ENCODE assay signal across 8 cellular contexts in genomic region chr3:188152660-188153497, GRCh38. TPM values are rescaled to one million over a fixed set of nuclear protein-coding genes. Genes with fewer than 3 reads are reported as not detected.
A peak's percentile ranks its signal among the peaks of the same experiment; 100 is the strongest.
DNase-seq lines count a peak whose midpoint lies in the region; ATAC-seq and TF ChIP-seq lines count a peak whose summit lies in the region.

No MANE protein-coding gene starts in this region.

- no peaks in the 10 kb centered on the region for H3K27me3 ChIP-seq in lower lobe of right lung (ENCODE audit: low read depth)
- no peaks in the 10 kb centered on the region for H3K27me3 ChIP-seq in transverse colon

- H3K9me3 ChIP-seq in lower lobe of right lung (no peaks in the 10 kb centered on the region), transverse colon (no peaks in the 10 kb centered on the region)

- H3K4me1 ChIP-seq in lower lobe of right lung (peaks cover 45% of the 10 kb centered on the region), transverse colon (peaks cover 30 to 50% (median 44%) of the 10 kb centered on the region in 4 donors)

- TF ChIP-seq CTCF in RWPE1 (conservative IDR thresholded peaks at IDR 0.05; ENCODE audit: low read depth) (no peak), lower lobe of right lung (IDR thresholded peaks at IDR 0.05) (no peak), transverse colon (IDR thresholded peaks at IDR 0.05) (no peak)

- TF ChIP-seq POLR2A in transverse colon (IDR thresholded peaks at IDR 0.05): peak; percentile 27

- 18 to 35% methylated on average over 12 to 27 of the region's 27 CpGs for WGBS in transverse colon (ENCODE audit: low coverage in 1 of 2), 2 donors

- H3K9me3 Mint-ChIP-seq in activated naive CD4-positive, alpha-beta T cell treated with anti-CD3 and anti-CD28 coated beads, Interleukin-2, amount 50 U/mL, for 24 hours: no peaks in the 10 kb centered on the region

- H3K27me3 Mint-ChIP-seq in activated naive CD4-positive, alpha-beta T cell treated with anti-CD3 and anti-CD28 coated beads, Interleukin-2, amount 50 U/mL, for 24 hours: no peaks in the 10 kb centered on the region

- in situ Hi-C loops in transverse colon (cut with MboI; ENCODE audit: low pct_ligation_motif_present in 1 of 4, low pct_unique_long_range_greater_than_20kb in 1 of 4, low sequenced_read_pairs in 3 of 4): loop anchor here in 2 of 4 donors (10.0 to 25.0 kb wide), 2 partner anchors 408 to 416 kb away; partner anchors contain the start of gene BCL6 (in 2 of the 2)

- H3K36me3 ChIP-seq in lower lobe of right lung (no peaks in the 10 kb centered on the region), transverse colon (no peaks in the 10 kb centered on the region)

- no peak for TF ChIP-seq EP300 in transverse colon (IDR thresholded peaks at IDR 0.05; ENCODE audit: low read depth)

- H3K4me3 ChIP-seq in lower lobe of right lung: peak overlapping the region; percentile 81
- peak overlapping the region; percentile 61 to 87 (median 78) for H3K4me3 ChIP-seq in transverse colon

- H3K27ac ChIP-seq in RWPE1: peak overlapping the region; percentile 91
- H3K27ac ChIP-seq in lower lobe of right lung: peak overlapping the region; percentile 95
- H3K27ac ChIP-seq in transverse colon: peak overlapping the region; percentile 96 to 98 (median 97)

- peak overlapping the region; percentile 57 for H3K27ac Mint-ChIP-seq in activated naive CD4-positive, alpha-beta T cell treated with anti-CD3 and anti-CD28 coated beads, Interleukin-2, amount 50 U/mL, for 24 hours

- no peak for DNase-seq in activated naive CD4-positive, alpha-beta T cell treated with Interleukin-2 at 50 U/mL for 16 hours
- DNase-seq in RWPE1 (ENCODE audit: low spot score): peak; percentile 51
- peak; percentile 76 for DNase-seq in ecto neural progenitor cell (ENCODE audit: low spot score)
- DNase-seq in lower lobe of right lung: peak; percentile 57
- peak; percentile 59 for DNase-seq in transverse colon
- no peak for DNase-seq in RPMI8226

- intact Hi-C loops in lower lobe of right lung (cut with DNase I): no loop called here
- intact Hi-C loops in transverse colon (cut with DNase I; ENCODE audit: low total_unique reads): loop anchor here (2.0 to 10.0 kb wide), 2 partner anchors 112 to 802 kb away; no protein-coding TSS in a partner anchor

- peaks cover 66% of the 10 kb centered on the region for H3K4me1 Mint-ChIP-seq in activated naive CD4-positive, alpha-beta T cell treated with anti-CD3 and anti-CD28 coated beads, Interleukin-2, amount 50 U/mL, for 24 hours

- POLR2A ChIA-PET in RWPE1 (lab: Yijun Ruan, JAX; ENCODE audit: low non-redundant PET): interaction anchor here (0.6 to 0.7 kb wide), 2 partner anchors 117 to 147 kb away, joined by 3 read pairs; no protein-coding TSS in a partner anchor

- CTCF ChIA-PET in RWPE1 (lab: Yijun Ruan, JAX): interaction anchor here (0.7 to 0.9 kb wide), 4 partner anchors 146 to 412 kb away, joined by 4 to 6 read pairs (median 5); no protein-coding TSS in a partner anchor

- peak overlapping the region; percentile 92 for H3K4me3 Mint-ChIP-seq in activated naive CD4-positive, alpha-beta T cell treated with anti-CD3 and anti-CD28 coated beads, Interleukin-2, amount 50 U/mL, for 24 hours

- peak; percentile 17 to 37 for ATAC-seq in lower lobe of right lung
- no peak for ATAC-seq in HG02763 (IDR thresholded peaks at IDR 0.05; ENCODE audit: unreplicated experiment)

- H3K36me3 Mint-ChIP-seq in activated naive CD4-positive, alpha-beta T cell treated with anti-CD3 and anti-CD28 coated beads, Interleukin-2, amount 50 U/mL, for 24 hours: no peaks in the 10 kb centered on the region

RNA-seq across cellular contexts. Expression of gene LPP, which starts 1.1 kb away (rescaled TPM):
- total RNA-seq in lower lobe of right lung: 180 TPM
- total RNA-seq in transverse colon: 100 to 1,000 TPM; 207 to 592 (median 406) TPM

Comparison
In these comparisons a context has a peak if more than half of its experiments do, and no peak if none do; other contexts are left out.
1. DNase-seq: peak in RWPE1 (single experiment), ecto neural progenitor cell (single experiment), lower lobe of right lung (single experiment) and transverse colon (single experiment); none in activated naive CD4-positive, alpha-beta T cell treated with Interleukin-2 at 50 U/mL for 16 hours (single experiment) and RPMI8226 (single experiment).
2. Peak in every context shown above with its lines, with median percentiles within 50 percentile points of each other: H3K27ac ChIP-seq.